22 cellular contexts compared by ENCODE assay signal in genomic region chr1:20972855-20973254, GRCh38.
DNase-seq lines count a peak whose midpoint lies in the region; ATAC-seq and TF ChIP-seq lines count a peak whose summit lies in the region.
"Had no signal": no experiment of that assay in that cellular context is flagged by ENCODE, and none has a peak within 500 bp of the region (broad histone marks: within the 10 kb centered on the region; RNA-seq: fewer than 3 reads in every experiment).

No MANE protein-coding gene starts in this region.

- dilution Hi-C loops in IMR-90 (cut with HindIII; ENCODE audit: low sequenced_read_pairs, unreplicated experiment): no loop called here

- no peak overlapping the region for H2BK5ac ChIP-seq in IMR-90 (ENCODE audit: low read depth, low read length, poor library complexity, severe bottlenecking)

- peak overlapping the region; percentile 66; the same call in 1 of the 2 replicates for H3K14ac ChIP-seq in IMR-90 (replicated peaks; ENCODE audit: low read depth, low read length)

- POLR2A ChIA-PET in IMR-90 (lab: Charles Lee; ENCODE audit: unreplicated experiment): no interaction called here

- no peak overlapping the region for H2AK9ac ChIP-seq in IMR-90 (replicated peaks; ENCODE audit: low read depth, low read length, poor library complexity)

- H3K4ac ChIP-seq in IMR-90 (ENCODE audit: low read depth, low read length): peak overlapping the region; percentile 5; the same call in 1 of the 2 replicates

- ATAC-seq in IMR-90 (ENCODE audit: low read depth): no peak
- ATAC-seq in GM19395 (IDR thresholded peaks at IDR 0.05; ENCODE audit: unreplicated experiment): no peak
- ATAC-seq: A549, GM12878, GM23338, HCT116 had no signal

- H3K27me3 ChIP-seq in GM23248 (replicated peaks; ENCODE audit: insufficient read depth) (no peaks in the 10 kb centered on the region), IMR-90 (ENCODE audit: control insufficient read depth, insufficient read depth, low read length) (no peaks in the 10 kb centered on the region), osteoblast (ENCODE audit: insufficient read depth, low read length) (no peaks in the 10 kb centered on the region)
- H3K27me3 ChIP-seq: BE2C; BLaER1 treated with 17β-estradiol and CSF1 and Interleukin-3, amounts not matched to agents 10 nM and 100 nM had no signal

- peak overlapping the region; percentile 54; the same call in 1 of the 2 replicates for H3K18ac ChIP-seq in IMR-90 (ENCODE audit: low read depth, low read length)

- TF ChIP-seq CTCF in IMR-90 (conservative IDR thresholded peaks at IDR 0.05; ENCODE audit: low read depth, low read length): no peak
- no peak for TF ChIP-seq CTCF in osteoblast (IDR thresholded peaks at IDR 0.05; ENCODE audit: extremely low read depth, low read depth, low read length)

- peaks cover 24% of the 10 kb centered on the region for H3F3A ChIP-seq in GM23248 (ENCODE audit: insufficient read depth)

- H3K79me1 ChIP-seq in IMR-90 (ENCODE audit: low read depth in 1 of 2, low read length in 2 of 2): peaks cover 3 to 29% of the 10 kb centered on the region in 2 experiments; a peak in 3 of 4 replicates

- in situ Hi-C loops in GM23248 (cut with MboI): no loop called here
- in situ Hi-C loops in IMR-90 (cut with MboI; ENCODE audit: low sequenced_read_pairs): no loop called here

- H3K9ac ChIP-seq in GM23248: no peak overlapping the region
- no peak overlapping the region for H3K9ac ChIP-seq in IMR-90 (ENCODE audit: low read depth, low read length)
- H3K9ac ChIP-seq: BLaER1 treated with 17β-estradiol and CSF1 and Interleukin-3, amounts not matched to agents 10 nM and 100 nM had no signal

- peak overlapping the region; percentile 84; the same call in 1 of the 2 replicates for H2BK120ac ChIP-seq in IMR-90 (ENCODE audit: low read depth, low read length)

- H3K9me2 ChIP-seq in GM23248 (ENCODE audit: insufficient read depth): no peaks in the 10 kb centered on the region

- peaks cover 27% of the 10 kb centered on the region for H3K36me3 ChIP-seq in GM23248 (ENCODE audit: low read depth)
- peaks cover 21% of the 10 kb centered on the region for H3K36me3 ChIP-seq in IMR-90 (ENCODE audit: control insufficient read depth, insufficient read depth, low read length)
- peaks cover 29% of the 10 kb centered on the region for H3K36me3 ChIP-seq in osteoblast (ENCODE audit: insufficient read depth, low read length)
- H3K36me3 ChIP-seq: BE2C had no signal

- H3K4me2 ChIP-seq in GM23248 (ENCODE audit: unreplicated experiment) (peak overlapping the region; percentile 63), IMR-90 (ENCODE audit: low read depth, low read length) (no peak overlapping the region), osteoblast (ENCODE audit: insufficient read depth, low read length) (no peak overlapping the region)
- H3K4me2 ChIP-seq: A549; BLaER1 treated with 17β-estradiol and CSF1 and Interleukin-3, amounts not matched to agents 10 nM and 100 nM; GM23338 had no signal

- H4K20me1 ChIP-seq in GM23248 (ENCODE audit: insufficient read depth): no peaks in the 10 kb centered on the region
- peaks cover 5% of the 10 kb centered on the region; the same call in 1 of the 2 replicates for H4K20me1 ChIP-seq in IMR-90 (ENCODE audit: insufficient read depth, low read length)
- H4K20me1 ChIP-seq in osteoblast (ENCODE audit: insufficient read depth, low read length): peaks cover 2% of the 10 kb centered on the region

- no peak overlapping the region for H3K4me3 ChIP-seq in GM23248
- H3K4me3 ChIP-seq in IMR-90 (ENCODE audit: insufficient read depth, low read depth, low read length): no peak overlapping the region
- H3K4me3 ChIP-seq in osteoblast (ENCODE audit: insufficient read depth, low read length): no peak overlapping the region
- H3K4me3 ChIP-seq: A549; BLaER1 treated with 17β-estradiol and CSF1 and Interleukin-3, amounts not matched to agents 10 nM and 100 nM; GM12878; GM23338 had no signal

- H3K23ac ChIP-seq in IMR-90 (ENCODE audit: low read depth, low read length): peak overlapping the region; percentile 12; the same call in 1 of the 2 replicates

- H2AFZ ChIP-seq in GM23248: no peak overlapping the region
- no peak overlapping the region for H2AFZ ChIP-seq in IMR-90 (replicated peaks; ENCODE audit: low read length, poor library complexity)
- H2AFZ ChIP-seq in osteoblast (ENCODE audit: low read length): no peak overlapping the region
- H2AFZ ChIP-seq: GM23338 had no signal

- CTCF ChIA-PET in IMR-90 (lab: Yijun Ruan, JAX): interaction anchor here (0.6 kb wide), 2 partner anchors 159 to 226 kb away, joined by 4 to 5 read pairs; no protein-coding TSS in a partner anchor

- no peak for TF ChIP-seq RAD21 in IMR-90 (IDR thresholded peaks at IDR 0.05; ENCODE audit: low read length)

- no peak for TF ChIP-seq POLR2A in IMR-90 (IDR thresholded peaks at IDR 0.05; ENCODE audit: low read depth, low read length)

- intact Hi-C loops in IMR-90 (cut with micrococcal nuclease): no loop called here
- intact Hi-C loops in head of caudate nucleus (cut with DNase I): no loop called here

- BruUV-seq in IMR-90 (replicated peaks; lab: Mats Ljungman, UMichigan): no TSS peak

- DNase-seq in GM23248 (no peak), IMR-90 (no peak), head of caudate nucleus (peak in 30 of 42 donors; percentile 15 to 70 (median 31)), osteoblast (ENCODE audit: insufficient read length, low spot score, missing footprints) (no peak), NCI-H2227 (lab: John Stamatoyannopoulos, UW; ENCODE audit: unreplicated experiment) (no peak), SIG-M5 (lab: John Stamatoyannopoulos, UW) (no peak)
- DNase-seq: 8988T; ACHN; AML-193; BE2C; CD4-positive, alpha-beta T cell; CD8-positive, alpha-beta memory T cell; DMS 273 treated with DMSO at 0.1 percent for 48 hours; DMS79; GDM1; H9 had no signal

- no peak overlapping the region for H3K56ac ChIP-seq in IMR-90 (ENCODE audit: extremely low read depth, insufficient read depth, low read length)

- H4K5ac ChIP-seq in IMR-90 (ENCODE audit: low read depth, low read length): no peak overlapping the region; the same call in 1 of the 2 replicates

- H3K4me1 ChIP-seq in GM23248 (ENCODE audit: insufficient read depth) (peaks cover 25% of the 10 kb centered on the region), IMR-90 (ENCODE audit: control insufficient read depth, insufficient read depth, low read length) (peaks cover 16% of the 10 kb centered on the region), osteoblast (ENCODE audit: insufficient read depth, low read length) (peaks cover 15% of the 10 kb centered on the region)
- H3K4me1 ChIP-seq: A549; BE2C; BLaER1 treated with 17β-estradiol and CSF1 and Interleukin-3, amounts not matched to agents 10 nM and 100 nM had no signal

- no peak overlapping the region for H2BK15ac ChIP-seq in IMR-90 (ENCODE audit: low read depth, low read length)

- no peaks in the 10 kb centered on the region for H3K9me1 ChIP-seq in IMR-90 (ENCODE audit: insufficient read depth, low read length)

- 0 out of 4 replicates have a peak overlapping the region, but pooled peaks of 1 of the 2 experiments have one; percentile 19 for H4K8ac ChIP-seq in IMR-90 (ENCODE audit: low read depth in 2 of 2, low read length in 2 of 2)

- H3K27ac ChIP-seq in GM23248 (peak overlapping the region; percentile 66; the same call in 1 of the 2 replicates), IMR-90 (ENCODE audit: insufficient read depth, low read length) (no peak overlapping the region), osteoblast (ENCODE audit: low read depth, low read length) (peak overlapping the region; percentile 12)
- H3K27ac ChIP-seq: A549; BLaER1 treated with 17β-estradiol and CSF1 and Interleukin-3, amounts not matched to agents 10 nM and 100 nM had no signal

- H2BK20ac ChIP-seq in IMR-90 (ENCODE audit: low read depth, low read length): peak overlapping the region; percentile 59

- H3K79me2 ChIP-seq in GM23248 (ENCODE audit: insufficient read depth) (peaks cover 7% of the 10 kb centered on the region; the same call in 1 of the 2 replicates), osteoblast (ENCODE audit: insufficient read depth, low read length) (no peaks in the 10 kb centered on the region)

- no peak overlapping the region for H4K91ac ChIP-seq in IMR-90 (ENCODE audit: insufficient read depth, low read depth, low read length)

- no peak overlapping the region for H2AK5ac ChIP-seq in IMR-90 (ENCODE audit: low read depth, low read length)

- WGBS in GM23248 (ENCODE audit: low coverage in 1 of 2, low lambda C conversion rate in 2 of 2, missing lambda C conversion rate in 2 of 2), 2 experiments: 98 to 99% methylated on average over 5 of the region's 5 CpGs
- WGBS in IMR-90 (ENCODE audit: extremely low coverage in 2 of 2, insufficient read length in 1 of 2), 2 experiments: 90% methylated on average over 2 of the region's 5 CpGs; no CpG with 5 or more reads in 1 of the 2 experiments

- H3K9me3 ChIP-seq in GM23248 (ENCODE audit: low read depth): no peaks in the 10 kb centered on the region
- no peaks in the 10 kb centered on the region for H3K9me3 ChIP-seq in IMR-90 (ENCODE audit: control insufficient read depth, insufficient read depth, low read length)
- no peaks in the 10 kb centered on the region for H3K9me3 ChIP-seq in osteoblast (ENCODE audit: low read depth, low read length)
- H3K9me3 ChIP-seq: A549; BE2C; BLaER1 treated with 17β-estradiol and CSF1 and Interleukin-3, amounts not matched to agents 10 nM and 100 nM had no signal

TF ChIP-seq in IMR-90, 13 proteins besides CTCF, POLR2A, EP300 and RAD21 (continues in another document):
- TF ChIP-seq BHLHE40 (IDR thresholded peaks at IDR 0.05; ENCODE audit: low read depth, low read length): no peak
- no peak for TF ChIP-seq RFX5 (IDR thresholded peaks at IDR 0.05; ENCODE audit: low read depth, low read length)
- TF ChIP-seq MAFK (IDR thresholded peaks at IDR 0.05; ENCODE audit: low read depth, low read length): no peak
- TF ChIP-seq ELK1 (IDR thresholded peaks at IDR 0.05; ENCODE audit: borderline replicate concordance, low read depth, low read length): no peak
- TF ChIP-seq CEBPB (IDR thresholded peaks at IDR 0.05; ENCODE audit: low read depth, low read length): no peak
- TF ChIP-seq MAZ (IDR thresholded peaks at IDR 0.05; ENCODE audit: borderline replicate concordance, low read depth, low read length): no peak

Comparison
In these comparisons a context has a peak if more than half of its experiments do, and no peak if none do; other contexts are left out.
1. DNase-seq: peak in head of caudate nucleus (30 of 42); none in GM23248 (single experiment), IMR-90 (single experiment), osteoblast (single experiment), NCI-H2227 (single experiment) and SIG-M5 (single experiment).